Comparison of ENCODE assay signal across 14 cellular contexts in genomic region chr9:105051897-105052296, GRCh38.
"Had no signal": no experiment of that assay in that cellular context is flagged by ENCODE, and none has a peak within 500 bp of the region (broad histone marks: within the 10 kb centered on the region; RNA-seq: fewer than 3 reads in every experiment).

No MANE protein-coding gene starts in this region.

- H3K36me3 ChIP-seq: cardiac muscle cell, heart left ventricle, left ventricle myocardium inferior, SJCRH30 had no signal

- H3K9me3 Mint-ChIP-seq: stimulated activated naive CD8-positive, alpha-beta T cell treated with anti-CD3 and anti-CD28 coated beads, Interleukin-15, Interleukin-2, amounts not matched to agents 100 ng/mL and 50 ng/mL, for 24 hours had no signal

- DNase-seq: activated CD8-positive, alpha-beta memory T cell treated with anti-CD3 and anti-CD28 coated beads, Interleukin-2, amount 50 U/mL, for 4 hours; effector CD4-positive, alpha-beta T cell; foreskin melanocyte; heart left ventricle; left ventricle myocardium inferior; mesenchymal stem cell; SJCRH30; stimulated activated CD4-positive, alpha-beta T cell treated with anti-CD3 and anti-CD28 coated beads, Interleukin-4, amount 100 ng/mL, for 1 hour; stimulated activated CD8-positive, alpha-beta memory T cell treated with anti-CD3 and anti-CD28 coated beads, Interleukin-4, amount 100 ng/mL, for 48 hours; testis had no signal

- H3K36me3 Mint-ChIP-seq: WTC11 had no signal

- H3K27ac ChIP-seq: cardiac muscle cell, left ventricle myocardium inferior, parathyroid adenoma, SJCRH30, testis had no signal

- H3K27me3 ChIP-seq: cardiac muscle cell, heart left ventricle, SJCRH30, testis had no signal

- H3K9me3 ChIP-seq: SJCRH30, testis had no signal

- H3K4me1 ChIP-seq: parathyroid adenoma, SJCRH30, testis had no signal

- ATAC-seq: heart left ventricle, WTC11 had no signal

- H3K4me3 ChIP-seq: cardiac muscle cell, heart left ventricle, left ventricle myocardium inferior, SJCRH30, testis had no signal

- H3K4me3 Mint-ChIP-seq: stimulated activated naive CD8-positive, alpha-beta T cell treated with anti-CD3 and anti-CD28 coated beads, Interleukin-15, Interleukin-2, amounts not matched to agents 100 ng/mL and 50 ng/mL, for 24 hours; WTC11 had no signal

- H3K27ac Mint-ChIP-seq: stimulated activated naive CD8-positive, alpha-beta T cell treated with anti-CD3 and anti-CD28 coated beads, Interleukin-15, Interleukin-2, amounts not matched to agents 100 ng/mL and 50 ng/mL, for 24 hours; WTC11 had no signal
